8 cellular contexts compared by ENCODE assay signal in the genomic region with DNA sequence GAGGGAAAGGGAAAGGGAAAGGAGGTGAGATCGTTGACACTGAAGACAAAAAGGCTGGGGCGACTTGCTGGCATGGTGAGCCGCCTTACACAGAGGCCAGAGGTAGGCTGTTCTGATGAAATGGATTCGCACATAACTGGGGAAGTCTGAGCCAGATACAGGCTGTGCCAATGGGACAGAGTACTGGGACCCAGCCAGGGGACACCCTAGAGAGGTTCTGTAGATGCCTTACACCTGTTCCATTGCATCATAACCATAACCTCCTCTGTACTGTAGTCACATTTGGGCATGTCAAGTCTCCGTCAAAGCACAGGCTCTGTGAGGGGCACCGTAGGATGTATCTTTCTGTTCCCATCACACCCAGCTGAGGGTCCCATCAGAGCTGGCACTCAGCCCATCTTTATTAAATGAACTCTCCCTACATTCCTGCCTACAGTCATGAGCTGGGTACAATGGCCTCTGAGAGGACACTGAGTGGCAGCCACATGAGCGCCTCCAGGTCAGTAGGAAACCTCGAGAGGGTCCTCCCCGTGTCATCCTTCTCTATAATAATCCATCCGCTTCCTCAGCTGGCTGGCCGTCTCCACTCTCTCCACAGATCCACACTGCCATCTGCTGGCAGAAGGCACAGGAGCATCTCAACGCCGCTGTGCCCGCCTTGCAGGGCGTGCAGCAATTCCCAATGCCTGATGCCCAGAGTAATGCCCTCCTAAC.
DNase-seq lines count a peak whose midpoint lies in the region; ATAC-seq, FAIRE-seq and TF ChIP-seq lines count a peak whose summit lies in the region.

No MANE protein-coding gene starts in this region.

- POLR2A ChIA-PET in PC-3 (lab: Charles Lee; ENCODE audit: unreplicated experiment): no interaction called here

- H3K9me2 ChIP-seq in PC-3 (replicated peaks; ENCODE audit: low read length): no peaks in the 10 kb centered on the region

- FAIRE-seq in D721Med (lab: Jason Lieb, UNC): no peak

- H3K9me3 Mint-ChIP-seq in activated T-cell treated with anti-CD3 and anti-CD28 coated beads, Interleukin-2, amount 50 U/mL, for 4 hours: no peaks in the 10 kb centered on the region
- no peaks in the 10 kb centered on the region for H3K9me3 Mint-ChIP-seq in neural progenitor cell
- H3K9me3 Mint-ChIP-seq in stimulated activated naive CD8-positive, alpha-beta T cell treated with anti-CD3 and anti-CD28 coated beads, Interleukin-15, amount 100 ng/mL, for 72 hours: no peaks in the 10 kb centered on the region

- H3K36me3 Mint-ChIP-seq in activated T-cell treated with anti-CD3 and anti-CD28 coated beads, Interleukin-2, amount 50 U/mL, for 4 hours (ENCODE audit: insufficient read depth): no peaks in the 10 kb centered on the region
- H3K36me3 Mint-ChIP-seq in neural progenitor cell: no peaks in the 10 kb centered on the region

- H3K9ac ChIP-seq in PC-3 (ENCODE audit: low read length) (no peak overlapping the region), fibroblast of lung (ENCODE audit: insufficient read depth, low read length) (no peak overlapping the region), neural progenitor cell (no peak overlapping the region)

- TF ChIP-seq CTCF in D721Med (IDR thresholded peaks at IDR 0.05; ENCODE audit: insufficient read depth, missing control alignments) (peak; percentile 97), PC-3 (conservative IDR thresholded peaks at IDR 0.05; ENCODE audit: low read depth, low read length) (peak; percentile 87), fibroblast of lung (conservative IDR thresholded peaks at IDR 0.05 in 1 of 2, IDR thresholded peaks at IDR 0.05 in 1 of 2; ENCODE audit: low read depth in 1 of 2, low read length in 2 of 2) (peak; percentile 87 to 97), neural progenitor cell (IDR thresholded peaks at IDR 0.05) (peak; percentile 92)

- intact Hi-C loops in PC-3 (cut with micrococcal nuclease): loop anchor here (10.0 kb wide), 1 partner anchor 397 kb away; no protein-coding TSS in a partner anchor

- no TSS peak for BruUV-seq in PC-3 (replicated peaks; lab: Mats Ljungman, UMichigan)

- peaks cover 13% of the 10 kb centered on the region for H3K4me1 Mint-ChIP-seq in activated T-cell treated with anti-CD3 and anti-CD28 coated beads, Interleukin-2, amount 50 U/mL, for 4 hours (ENCODE audit: low read depth)
- H3K4me1 Mint-ChIP-seq in neural progenitor cell: peaks cover 3% of the 10 kb centered on the region
- H3K4me1 Mint-ChIP-seq in stimulated activated naive CD8-positive, alpha-beta T cell treated with anti-CD3 and anti-CD28 coated beads, Interleukin-15, amount 100 ng/mL, for 72 hours: peaks cover 16% of the 10 kb centered on the region

- H3F3A ChIP-seq in PC-3 (ENCODE audit: low read length, unreplicated experiment) (no peaks in the 10 kb centered on the region), neural progenitor cell (ENCODE audit: low read depth) (peaks cover 5% of the 10 kb centered on the region)

- H3K9me3 ChIP-seq in PC-3 (ENCODE audit: low read length): no peaks in the 10 kb centered on the region
- H3K9me3 ChIP-seq in fibroblast of lung (ENCODE audit: control insufficient read depth, insufficient read depth, low read depth, low read length): no peaks in the 10 kb centered on the region
- H3K9me3 ChIP-seq in neural progenitor cell (ENCODE audit: low read depth): no peaks in the 10 kb centered on the region

- H2AFZ ChIP-seq in PC-3 (ENCODE audit: low read length): peak overlapping the region; percentile 36; the same call in 1 of the 2 replicates
- H2AFZ ChIP-seq in fibroblast of lung (ENCODE audit: low read length): peak overlapping the region; percentile 57
- H2AFZ ChIP-seq in neural progenitor cell (replicated peaks): peak overlapping the region; percentile 36

- H3K27ac ChIP-seq in PC-3 (ENCODE audit: low read length) (no peak overlapping the region), fibroblast of lung (ENCODE audit: insufficient read depth, low read length) (no peak overlapping the region), neural progenitor cell (no peak overlapping the region)

- no peak overlapping the region for H3K27ac Mint-ChIP-seq in neural progenitor cell
- H3K27ac Mint-ChIP-seq in stimulated activated naive CD8-positive, alpha-beta T cell treated with anti-CD3 and anti-CD28 coated beads, Interleukin-15, amount 100 ng/mL, for 72 hours: no peak overlapping the region

- H3K27me3 Mint-ChIP-seq in activated T-cell treated with anti-CD3 and anti-CD28 coated beads, Interleukin-2, amount 50 U/mL, for 4 hours (ENCODE audit: low read depth): no peaks in the 10 kb centered on the region
- no peaks in the 10 kb centered on the region for H3K27me3 Mint-ChIP-seq in neural progenitor cell (ENCODE audit: insufficient read depth, low read depth)
- H3K27me3 Mint-ChIP-seq in stimulated activated naive CD8-positive, alpha-beta T cell treated with anti-CD3 and anti-CD28 coated beads, Interleukin-15, amount 100 ng/mL, for 72 hours: peaks cover 10% of the 10 kb centered on the region

- CTCF ChIA-PET in PC-3 (lab: Charles Lee): no interaction called here

- H3K36me3 ChIP-seq in PC-3 (ENCODE audit: low read depth, low read length) (no peaks in the 10 kb centered on the region), fibroblast of lung (ENCODE audit: control insufficient read depth, insufficient read depth, low read length) (no peaks in the 10 kb centered on the region), neural progenitor cell (no peaks in the 10 kb centered on the region)

- H3K27me3 ChIP-seq in PC-3 (ENCODE audit: low read length) (no peaks in the 10 kb centered on the region), fibroblast of lung (ENCODE audit: control insufficient read depth, insufficient read depth, low read length) (peaks cover 2% of the 10 kb centered on the region), neural progenitor cell (peaks cover 10% of the 10 kb centered on the region)

- H3K4me3 ChIP-seq in PC-3 (ENCODE audit: low read length) (no peak overlapping the region), fibroblast of lung (replicated peaks in 1 of 4; ENCODE audit: control extremely low read depth in 1 of 4, insufficient read depth in 1 of 4, low read depth in 3 of 4, low read length in 4 of 4) (no peak overlapping the region), neural progenitor cell (no peak overlapping the region)

- H3K4me2 ChIP-seq in PC-3 (ENCODE audit: low read length) (peak overlapping the region; percentile 15; the same call in 1 of the 2 replicates), fibroblast of lung (ENCODE audit: extremely low read depth, insufficient read depth, low read length) (peak overlapping the region; percentile 35), neural progenitor cell (no peak overlapping the region)

- H3K4me3 Mint-ChIP-seq in activated T-cell treated with anti-CD3 and anti-CD28 coated beads, Interleukin-2, amount 50 U/mL, for 4 hours: no peak overlapping the region
- H3K4me3 Mint-ChIP-seq in neural progenitor cell: no peak overlapping the region
- H3K4me3 Mint-ChIP-seq in stimulated activated naive CD8-positive, alpha-beta T cell treated with anti-CD3 and anti-CD28 coated beads, Interleukin-15, amount 100 ng/mL, for 72 hours: peak overlapping the region in 1 of 2 donors; percentile 14

- ATAC-seq in GM21390 (IDR thresholded peaks at IDR 0.05; ENCODE audit: unreplicated experiment) (peak; percentile 98), PC-3 (peak; percentile 96)
- peak; percentile 82 to 90 for ATAC-seq in activated T-cell treated with anti-CD3 and anti-CD28 coated beads, Interleukin-2, amount 50 U/mL, for 4 hours
- ATAC-seq in stimulated activated naive CD8-positive, alpha-beta T cell treated with anti-CD3 and anti-CD28 coated beads, Interleukin-15, amount 100 ng/mL, for 72 hours: peak; percentile 85

- H3K79me2 ChIP-seq in PC-3 (ENCODE audit: low read length) (no peaks in the 10 kb centered on the region), fibroblast of lung (ENCODE audit: control insufficient read depth, insufficient read depth, low read length) (no peaks in the 10 kb centered on the region), neural progenitor cell (ENCODE audit: low read depth) (no peaks in the 10 kb centered on the region)

- H4K20me1 ChIP-seq in PC-3 (ENCODE audit: low read length) (no peaks in the 10 kb centered on the region), fibroblast of lung (ENCODE audit: control insufficient read depth, extremely low read depth, insufficient read depth, low read length) (no peaks in the 10 kb centered on the region), neural progenitor cell (ENCODE audit: low read depth) (no peaks in the 10 kb centered on the region)

- H3K4me1 ChIP-seq in PC-3 (ENCODE audit: insufficient read depth, low read length) (no peaks in the 10 kb centered on the region), fibroblast of lung (ENCODE audit: control insufficient read depth, extremely low read depth, insufficient read depth, low read length) (no peaks in the 10 kb centered on the region), neural progenitor cell (no peaks in the 10 kb centered on the region)

- DNase-seq in D721Med (ENCODE audit: insufficient read length, low spot score) (peak; percentile 27), HT-29 (ENCODE audit: low spot score) (peak; percentile 89), PC-3 (peak; percentile 85), fibroblast of lung (ENCODE audit: low read depth in 2 of 2) (peak; percentile 47 to 67), neural progenitor cell (ENCODE audit: low spot score) (peak; percentile 88)
- peak; percentile 63 for DNase-seq in activated T-cell treated with anti-CD3 and anti-CD28 coated beads, Interleukin-2, amount 50 U/mL, for 4 hours
- peak; percentile 60 to 68 for DNase-seq in stimulated activated naive CD8-positive, alpha-beta T cell treated with anti-CD3 and anti-CD28 coated beads, Interleukin-15, amount 100 ng/mL, for 72 hours

Comparison
In these comparisons a context has a peak if more than half of its experiments do, and no peak if none do; other contexts are left out.
1. DNase-seq: peak in every context shown above with its lines; median percentile 89 in HT-29; 88 in neural progenitor cell; 85 in PC-3; 64 in stimulated activated naive CD8-positive, alpha-beta T cell treated with anti-CD3 and anti-CD28 coated beads, Interleukin-15, amount 100 ng/mL, for 72 hours; 63 in activated T-cell treated with anti-CD3 and anti-CD28 coated beads, Interleukin-2, amount 50 U/mL, for 4 hours; 57 in fibroblast of lung; 27 in D721Med.